Comparison of ENCODE assay signal across 10 cellular contexts in genomic region chr10:12849351-12850181, GRCh38.
DNase-seq lines count a peak whose midpoint lies in the region; ATAC-seq lines count a peak whose summit lies in the region.
"Had no signal": no experiment of that assay in that cellular context is flagged by ENCODE, and none has a peak within 500 bp of the region (broad histone marks: within the 10 kb centered on the region; RNA-seq: fewer than 3 reads in every experiment).

No MANE protein-coding gene starts in this region.

- no peaks in the 10 kb centered on the region for H3K36me3 Mint-ChIP-seq in activated CD4-positive, alpha-beta T cell treated with anti-CD3 and anti-CD28 coated beads, Interleukin-2, amount 10 ng/mL, durations not matched to agents 24 days and 14 days (ENCODE audit: low read depth)
- no peaks in the 10 kb centered on the region for H3K36me3 Mint-ChIP-seq in activated CD4-positive, alpha-beta T cell treated with anti-CD3 and anti-CD28 coated beads, Interleukin-2, amount 10 ng/mL, durations not matched to agents 7 days and 5 days (ENCODE audit: low read depth)
- no peaks in the 10 kb centered on the region for H3K36me3 Mint-ChIP-seq in stimulated activated effector memory CD8-positive, alpha-beta T cell treated with anti-CD3 and anti-CD28 coated beads, Interleukin-12 subunit alpha, Interleukin-12 subunit beta, amount 100 ng/mL, for 72 hours
- H3K36me3 Mint-ChIP-seq in immature natural killer cell = no peaks in the 10 kb centered on the region

- DNase-seq in activated CD4-positive, alpha-beta T cell treated with anti-CD3 and anti-CD28 coated beads, Interleukin-2, amount 10 ng/mL, durations not matched to agents 24 days and 14 days = peak; percentile 43
- no peak for DNase-seq in activated CD4-positive, alpha-beta T cell treated with anti-CD3 and anti-CD28 coated beads, Interleukin-2, amount 10 ng/mL, durations not matched to agents 7 days and 5 days
- DNase-seq in NCI-H446 (lab: John Stamatoyannopoulos, UW) (peak; percentile 33 to 69), mucosa of gallbladder (ENCODE audit: low spot score) (no peak), immature natural killer cell (no peak), EL (no peak)
- no peak for DNase-seq in stimulated activated effector memory CD8-positive, alpha-beta T cell treated with anti-CD3 and anti-CD28 coated beads, Interleukin-12 subunit alpha, Interleukin-12 subunit beta, amount 100 ng/mL, for 72 hours (ENCODE audit: low spot score in 2 of 2)
- DNase-seq: foreskin fibroblast, lower lobe of right lung had no signal

- intact Hi-C loops in activated CD4-positive, alpha-beta T cell treated with anti-CD3 and anti-CD28 coated beads, Interleukin-2, amount 10 ng/mL, durations not matched to agents 24 days and 14 days (cut with micrococcal nuclease) = no loop called here

- H3K9me3 Mint-ChIP-seq in activated CD4-positive, alpha-beta T cell treated with anti-CD3 and anti-CD28 coated beads, Interleukin-2, amount 10 ng/mL, durations not matched to agents 24 days and 14 days = no peaks in the 10 kb centered on the region
- no peaks in the 10 kb centered on the region for H3K9me3 Mint-ChIP-seq in activated CD4-positive, alpha-beta T cell treated with anti-CD3 and anti-CD28 coated beads, Interleukin-2, amount 10 ng/mL, durations not matched to agents 7 days and 5 days
- no peaks in the 10 kb centered on the region for H3K9me3 Mint-ChIP-seq in stimulated activated effector memory CD8-positive, alpha-beta T cell treated with anti-CD3 and anti-CD28 coated beads, Interleukin-12 subunit alpha, Interleukin-12 subunit beta, amount 100 ng/mL, for 72 hours
- H3K9me3 Mint-ChIP-seq in immature natural killer cell = no peaks in the 10 kb centered on the region

- POLR2A ChIA-PET in activated CD4-positive, alpha-beta T cell treated with anti-CD3 and anti-CD28 coated beads, Interleukin-2, amount 10 ng/mL, durations not matched to agents 7 days and 5 days (lab: Charles Lee) = no interaction called here

- CTCF ChIA-PET in activated CD4-positive, alpha-beta T cell treated with anti-CD3 and anti-CD28 coated beads, Interleukin-2, amount 10 ng/mL, durations not matched to agents 7 days and 5 days (lab: Charles Lee) = no interaction called here

- H3K27me3 Mint-ChIP-seq in activated CD4-positive, alpha-beta T cell treated with anti-CD3 and anti-CD28 coated beads, Interleukin-2, amount 10 ng/mL, durations not matched to agents 24 days and 14 days = peaks cover 9% of the 10 kb centered on the region
- peaks cover 5% of the 10 kb centered on the region for H3K27me3 Mint-ChIP-seq in activated CD4-positive, alpha-beta T cell treated with anti-CD3 and anti-CD28 coated beads, Interleukin-2, amount 10 ng/mL, durations not matched to agents 7 days and 5 days
- H3K27me3 Mint-ChIP-seq in immature natural killer cell (ENCODE audit: low read depth in 3 of 3) = peaks cover 7 to 9% (median 8%) of the 10 kb centered on the region in 3 donors

- no peak overlapping the region for H3K27ac Mint-ChIP-seq in activated CD4-positive, alpha-beta T cell treated with anti-CD3 and anti-CD28 coated beads, Interleukin-2, amount 10 ng/mL, durations not matched to agents 24 days and 14 days
- no peak overlapping the region for H3K27ac Mint-ChIP-seq in activated CD4-positive, alpha-beta T cell treated with anti-CD3 and anti-CD28 coated beads, Interleukin-2, amount 10 ng/mL, durations not matched to agents 7 days and 5 days
- no peak overlapping the region for H3K27ac Mint-ChIP-seq in stimulated activated effector memory CD8-positive, alpha-beta T cell treated with anti-CD3 and anti-CD28 coated beads, Interleukin-12 subunit alpha, Interleukin-12 subunit beta, amount 100 ng/mL, for 72 hours
- H3K27ac Mint-ChIP-seq in immature natural killer cell = no peak overlapping the region

- peak; percentile 47 for ATAC-seq in esophagus mucosa
- ATAC-seq in stimulated activated effector memory CD8-positive, alpha-beta T cell treated with anti-CD3 and anti-CD28 coated beads, Interleukin-12 subunit alpha, Interleukin-12 subunit beta, amount 100 ng/mL, for 72 hours = peak; percentile 52

- H3K4me3 Mint-ChIP-seq in activated CD4-positive, alpha-beta T cell treated with anti-CD3 and anti-CD28 coated beads, Interleukin-2, amount 10 ng/mL, durations not matched to agents 24 days and 14 days = no peak overlapping the region
- no peak overlapping the region for H3K4me3 Mint-ChIP-seq in activated CD4-positive, alpha-beta T cell treated with anti-CD3 and anti-CD28 coated beads, Interleukin-2, amount 10 ng/mL, durations not matched to agents 7 days and 5 days
- no peak overlapping the region for H3K4me3 Mint-ChIP-seq in stimulated activated effector memory CD8-positive, alpha-beta T cell treated with anti-CD3 and anti-CD28 coated beads, Interleukin-12 subunit alpha, Interleukin-12 subunit beta, amount 100 ng/mL, for 72 hours
- H3K4me3 Mint-ChIP-seq in immature natural killer cell = no peak overlapping the region

- peaks cover 4% of the 10 kb centered on the region for H3K4me1 Mint-ChIP-seq in activated CD4-positive, alpha-beta T cell treated with anti-CD3 and anti-CD28 coated beads, Interleukin-2, amount 10 ng/mL, durations not matched to agents 24 days and 14 days
- H3K4me1 Mint-ChIP-seq in activated CD4-positive, alpha-beta T cell treated with anti-CD3 and anti-CD28 coated beads, Interleukin-2, amount 10 ng/mL, durations not matched to agents 7 days and 5 days = no peaks in the 10 kb centered on the region
- H3K4me1 Mint-ChIP-seq in stimulated activated effector memory CD8-positive, alpha-beta T cell treated with anti-CD3 and anti-CD28 coated beads, Interleukin-12 subunit alpha, Interleukin-12 subunit beta, amount 100 ng/mL, for 72 hours = no peaks in the 10 kb centered on the region
- H3K4me1 Mint-ChIP-seq in immature natural killer cell = no peaks in the 10 kb centered on the region

Comparison
In these comparisons a context has a peak if more than half of its experiments do, and no peak if none do; other contexts are left out.
1. DNase-seq: peak in activated CD4-positive, alpha-beta T cell treated with anti-CD3 and anti-CD28 coated beads, Interleukin-2, amount 10 ng/mL, durations not matched to agents 24 days and 14 days (single experiment) and NCI-H446 (2 of 2); none in activated CD4-positive, alpha-beta T cell treated with anti-CD3 and anti-CD28 coated beads, Interleukin-2, amount 10 ng/mL, durations not matched to agents 7 days and 5 days (single experiment), stimulated activated effector memory CD8-positive, alpha-beta T cell treated with anti-CD3 and anti-CD28 coated beads, Interleukin-12 subunit alpha, Interleukin-12 subunit beta, amount 100 ng/mL, for 72 hours (0 of 2), mucosa of gallbladder (single experiment), immature natural killer cell (0 of 3) and EL (single experiment).